In genomic region chr3:46584598-46585467, GRCh38 we compare ENCODE assay signal across 1 cellular context.
TF ChIP-seq lines count a peak whose summit lies in the region.

No MANE protein-coding gene starts in this region.

TF ChIP-seq in WTC11, 78 proteins besides CTCF, POLR2A, EP300 and RAD21 (continued from another document):
- TF ChIP-seq AR (CRISPR knock-in tag; IDR thresholded peaks at IDR 0.05) (peak; percentile 84), ZNF425 (CRISPR knock-in tag; conservative IDR thresholded peaks at IDR 0.05) (0 out of 2 replicates have a peak, but pooled peaks have one; percentile 21), SMAD4 (CRISPR knock-in tag; IDR thresholded peaks at IDR 0.05) (peak; percentile 62; the same call in 1 of the 2 replicates), MXD4 (CRISPR knock-in tag; IDR thresholded peaks at IDR 0.05; ENCODE audit: borderline replicate concordance) (no peak), EMX1 (CRISPR knock-in tag; IDR thresholded peaks at IDR 0.05) (peak; percentile 33; the same call in 1 of the 2 replicates), MAX (CRISPR knock-in tag; IDR thresholded peaks at IDR 0.05) (peak; percentile 24; the same call in 1 of the 2 replicates), ZMAT4 (CRISPR knock-in tag; IDR thresholded peaks at IDR 0.05) (no peak), FOXK1 (CRISPR knock-in tag; IDR thresholded peaks at IDR 0.05) (no peak), ZNF232 (CRISPR knock-in tag; IDR thresholded peaks at IDR 0.05) (no peak), ZNF423 (CRISPR knock-in tag; IDR thresholded peaks at IDR 0.05) (no peak), USF1 (CRISPR knock-in tag; IDR thresholded peaks at IDR 0.05) (no peak), ERG (CRISPR knock-in tag; IDR thresholded peaks at IDR 0.05) (0 out of 2 replicates have a peak, but pooled peaks have one; percentile 3), SOX15 (CRISPR knock-in tag; IDR thresholded peaks at IDR 0.05) (no peak), ZNF281 (CRISPR knock-in tag; IDR thresholded peaks at IDR 0.05) (0 out of 2 replicates have a peak, but pooled peaks have one; percentile 41), SMAD3 (CRISPR knock-in tag; IDR thresholded peaks at IDR 0.05; ENCODE audit: borderline replicate concordance) (no peak), MYBL2 (CRISPR knock-in tag; IDR thresholded peaks at IDR 0.05) (no peak), RELA (CRISPR knock-in tag; IDR thresholded peaks at IDR 0.05; ENCODE audit: borderline replicate concordance) (no peak), IRF1 (CRISPR knock-in tag; IDR thresholded peaks at IDR 0.05) (no peak), PRRX2 (CRISPR knock-in tag; IDR thresholded peaks at IDR 0.05) (peak; percentile 27)
